10 cellular contexts compared by ENCODE assay signal in genomic region chr9:116951588-116952433, GRCh38.
DNase-seq lines count a peak whose midpoint lies in the region; ATAC-seq, FAIRE-seq and TF ChIP-seq lines count a peak whose summit lies in the region.
"Had no signal": no experiment of that assay in that cellular context is flagged by ENCODE, and none has a peak within 500 bp of the region (broad histone marks: within the 10 kb centered on the region; RNA-seq: fewer than 3 reads in every experiment).

No MANE protein-coding gene starts in this region.

- no peak overlapping the region for H3K4me3 Mint-ChIP-seq in natural killer cell

- intact Hi-C loops in natural killer cell (cut with micrococcal nuclease) (no loop called here), tibial artery (cut with DNase I; ENCODE audit: low total_unique reads) (no loop called here)

- H3K27ac ChIP-seq in brain microvascular endothelial cell (peak overlapping the region; percentile 17), tibial artery (no peak overlapping the region)
- H3K27ac ChIP-seq: thyroid gland had no signal

- peak; percentile 93 for DNase-seq in BJ (ENCODE audit: low read depth)
- DNase-seq in brain microvascular endothelial cell, result peak; percentile 70
- no peak for DNase-seq in NCI-H345 treated with DMSO at 0.1 percent for 48 hours (lab: John Stamatoyannopoulos, UW; ENCODE audit: unreplicated experiment)
- DNase-seq in natural killer cell, result no peak
- DNase-seq in GM19239 (ENCODE audit: insufficient read length, low spot score), result no peak
- no peak for DNase-seq in tibial artery
- DNase-seq: NCI-H1417 treated with DMSO at 0.1 percent for 48 hours, thyroid gland had no signal

- H3K4me3 ChIP-seq in BJ (ENCODE audit: low read depth, low read length) (no peak overlapping the region), brain microvascular endothelial cell (ENCODE audit: low read depth, low read length) (no peak overlapping the region), tibial artery (no peak overlapping the region)
- H3K4me3 ChIP-seq: thyroid gland had no signal

- CTCF ChIA-PET in BJ (lab: Yijun Ruan, JAX), result interaction anchor here (1.4 kb wide), 1 partner anchor 215 kb away, joined by 7 read pairs; no protein-coding TSS in a partner anchor

- POLR2A ChIA-PET in BJ (lab: Charles Lee), result no interaction called here

- H3K27me3 ChIP-seq in BJ (ENCODE audit: control insufficient read depth, insufficient read depth, low read length) (no peaks in the 10 kb centered on the region), brain microvascular endothelial cell (replicated peaks) (no peaks in the 10 kb centered on the region), tibial artery (no peaks in the 10 kb centered on the region)
- H3K27me3 ChIP-seq: thyroid gland had no signal

- in situ Hi-C loops in brain microvascular endothelial cell (cut with HindIII; ENCODE audit: low pct_ligation_motif_present, low sequenced_read_pairs), result no loop called here

- no peaks in the 10 kb centered on the region for H3K9me3 ChIP-seq in tibial artery
- H3K9me3 ChIP-seq: thyroid gland had no signal

- H3K27ac Mint-ChIP-seq in natural killer cell, result no peak overlapping the region

- peaks cover 0 to 12% of the 10 kb centered on the region in 2 donors for H3K4me1 Mint-ChIP-seq in natural killer cell

- no peak for FAIRE-seq in GM19239 (lab: Jason Lieb, UNC)

- peaks cover 0 to 42% (median 0%) of the 10 kb centered on the region in 4 donors for H3K4me1 ChIP-seq in tibial artery
- H3K4me1 ChIP-seq: thyroid gland had no signal

- no peaks in the 10 kb centered on the region for H3K36me3 ChIP-seq in BJ (ENCODE audit: control insufficient read depth, insufficient read depth, low read length)
- no peaks in the 10 kb centered on the region for H3K36me3 ChIP-seq in brain microvascular endothelial cell (replicated peaks)
- no peaks in the 10 kb centered on the region for H3K36me3 ChIP-seq in tibial artery
- H3K36me3 ChIP-seq: thyroid gland had no signal

- no peaks in the 10 kb centered on the region for H3K27me3 Mint-ChIP-seq in natural killer cell (ENCODE audit: low read depth in 2 of 2)

- peaks cover 0 to 6% of the 10 kb centered on the region in 2 donors for H3K9me3 Mint-ChIP-seq in natural killer cell

- H3K36me3 Mint-ChIP-seq in natural killer cell, result no peaks in the 10 kb centered on the region

- TF ChIP-seq CTCF in BJ (IDR thresholded peaks at IDR 0.05; ENCODE audit: insufficient read depth, low read depth, low read length) (no peak), brain microvascular endothelial cell (IDR thresholded peaks at IDR 0.05; ENCODE audit: low read depth, low read length, missing control alignments) (no peak), natural killer cell (IDR thresholded peaks at IDR 0.05) (no peak), tibial artery (IDR thresholded peaks at IDR 0.05) (no peak)

- ATAC-seq in GM19438 (IDR thresholded peaks at IDR 0.05; ENCODE audit: low read depth, unreplicated experiment), result peak; percentile 51
- peak; percentile 67 for ATAC-seq in HG03095 (IDR thresholded peaks at IDR 0.05; ENCODE audit: unreplicated experiment)
- no peak for ATAC-seq in natural killer cell

Comparison
In these comparisons a context has a peak if more than half of its experiments do, and no peak if none do; other contexts are left out.
1. DNase-seq: peak in BJ (single experiment) and brain microvascular endothelial cell (single experiment); none in NCI-H345 treated with DMSO at 0.1 percent for 48 hours (single experiment), natural killer cell (single experiment), GM19239 (single experiment) and tibial artery (0 of 2).
2. ATAC-seq: peak in GM19438 (single experiment) and HG03095 (single experiment); none in natural killer cell (0 of 3).